In genomic region chr12:68538722-68539614, GRCh38 we compare ENCODE assay signal across 8 cellular contexts.
DNase-seq lines count a peak whose midpoint lies in the region; ATAC-seq and TF ChIP-seq lines count a peak whose summit lies in the region.

No MANE protein-coding gene starts in this region.

- peak; percentile 76 for DNase-seq in A172 (ENCODE audit: low spot score)
- no peak for DNase-seq in SK-N-SH
- peak; percentile 73 for DNase-seq in astrocyte of the cerebellum (ENCODE audit: low read depth)
- DNase-seq in left lung = peak in 1 of 2 donors; percentile 57
- peak; percentile 30 for DNase-seq in stimulated activated CD8-positive, alpha-beta memory T cell treated with anti-CD3 and anti-CD28 coated beads, Interleukin-4, amount 100 ng/mL, for 24 hours (ENCODE audit: low read depth)
- DNase-seq in dedifferentiated amniotic fluid mesenchymal stem cell (ENCODE audit: extremely low spot score) = no peak
- no peak for DNase-seq in posterior cingulate gyrus

- peak overlapping the region; percentile 12; the same call in 1 of the 2 replicates for H3K4me3 ChIP-seq in HEK293 (ENCODE audit: low read depth, low read length)
- H3K4me3 ChIP-seq in SK-N-SH (ENCODE audit: low read depth in 2 of 2, low read length in 1 of 2) = no peak overlapping the region; a peak in 1 of 4 replicates
- H3K4me3 ChIP-seq in astrocyte of the cerebellum (ENCODE audit: low read depth, low read length) = peak overlapping the region; percentile 16
- H3K4me3 ChIP-seq in left lung = peak overlapping the region in 1 of 2 donors; percentile 5

- no peaks in the 10 kb centered on the region for H4K20me1 ChIP-seq in SK-N-SH (ENCODE audit: insufficient read depth)

- WGBS in SK-N-SH (ENCODE audit: low lambda C conversion rate) = 77% methylated on average over 11 of the region's 11 CpGs

- no peaks in the 10 kb centered on the region for H3K9me3 ChIP-seq in HEK293 (ENCODE audit: control insufficient read depth, insufficient read depth, low read depth, low read length)
- H3K9me3 ChIP-seq in SK-N-SH = no peaks in the 10 kb centered on the region
- no peaks in the 10 kb centered on the region for H3K9me3 ChIP-seq in left lung

- H3K4me2 ChIP-seq in SK-N-SH = peak overlapping the region; percentile 25; the same call in 1 of the 2 replicates

- H3F3A ChIP-seq in SK-N-SH (replicated peaks; ENCODE audit: insufficient read depth) = peaks cover 12% of the 10 kb centered on the region

- no peaks in the 10 kb centered on the region for H3K27me3 ChIP-seq in SK-N-SH (ENCODE audit: insufficient read depth)
- no peaks in the 10 kb centered on the region for H3K27me3 ChIP-seq in left lung

- H3K36me3 ChIP-seq in HEK293 (ENCODE audit: control insufficient read depth in 2 of 2, insufficient read depth in 1 of 2, low read length in 2 of 2) = no peaks in the 10 kb centered on the region
- H3K36me3 ChIP-seq in SK-N-SH (replicated peaks in 1 of 2; ENCODE audit: control insufficient read depth in 1 of 2, insufficient read depth in 2 of 2, low read length in 1 of 2) = no peaks in the 10 kb centered on the region
- H3K36me3 ChIP-seq in left lung = no peaks in the 10 kb centered on the region

- no peak for TF ChIP-seq EP300 in SK-N-SH (IDR thresholded peaks at IDR 0.05; ENCODE audit: borderline replicate concordance in 1 of 2, low read depth in 1 of 2, low read length in 1 of 2)

- no peak overlapping the region for H3K9ac ChIP-seq in SK-N-SH

- H3K4me1 ChIP-seq in HEK293 (ENCODE audit: control insufficient read depth, insufficient read depth, low read length) (peaks cover 10% of the 10 kb centered on the region), SK-N-SH (ENCODE audit: control insufficient read depth in 1 of 2, insufficient read depth in 2 of 2, low read depth in 1 of 2, low read length in 1 of 2) (peaks cover 0 to 12% of the 10 kb centered on the region in 2 experiments; a peak in 2 of 4 replicates), left lung (peaks cover 0 to 14% of the 10 kb centered on the region in 2 donors)

- H3K79me2 ChIP-seq in SK-N-SH (ENCODE audit: insufficient read depth) = no peaks in the 10 kb centered on the region

- in situ Hi-C loops in astrocyte of the cerebellum (cut with HindIII; ENCODE audit: low sequenced_read_pairs) = no loop called here

- CTCF ChIA-PET in HEK293 (lab: Yijun Ruan, JAX) (interaction anchor here (0.5 to 1.1 kb wide), 7 partner anchors 8 to 180 kb away, joined by 3 to 4 read pairs (median 3); no protein-coding TSS in a partner anchor), SK-N-SH (lab: Yijun Ruan, JAX) (interaction anchor here (0.8 kb wide), 2 partner anchors 24 to 73 kb away, joined by 3 to 4 read pairs; no protein-coding TSS in a partner anchor)

- no peaks in the 10 kb centered on the region for H3K9me2 ChIP-seq in SK-N-SH

- no peak for TF ChIP-seq CTCF in HEK293 (tag by site-specific recombination; IDR thresholded peaks at IDR 0.05)
- TF ChIP-seq CTCF in SK-N-SH (IDR thresholded peaks at IDR 0.05) = no peak
- no peak for TF ChIP-seq CTCF in astrocyte of the cerebellum (IDR thresholded peaks at IDR 0.05; ENCODE audit: low read depth, low read length, missing control alignments)
- no peak for TF ChIP-seq CTCF in left lung (IDR thresholded peaks at IDR 0.05)

- H2AFZ ChIP-seq in SK-N-SH (ENCODE audit: low read depth) = peak overlapping the region; percentile 94

- H3K27ac ChIP-seq in HEK293 (ENCODE audit: extremely low read depth, low read depth, low read length) (peak overlapping the region; percentile 73), SK-N-SH (ENCODE audit: low read depth in 2 of 2, low read length in 1 of 2) (peak overlapping the region in 1 of 2 experiments; percentile 49; a peak in 2 of 4 replicates), left lung (peak overlapping the region; percentile 42 to 74)

- intact Hi-C loops in left lung (cut with DNase I) = no loop called here
- intact Hi-C loops in posterior cingulate gyrus (cut with DNase I) = no loop called here

- TF ChIP-seq RAD21 in SK-N-SH (IDR thresholded peaks at IDR 0.05; ENCODE audit: low read length) = no peak

- peak; percentile 97 for ATAC-seq in left lung

- POLR2A ChIA-PET in HEK293 (lab: Yijun Ruan, JAX) = no interaction called here
- POLR2A ChIA-PET in SK-N-SH (lab: Yijun Ruan, JAX) = no interaction called here

TF ChIP-seq in HEK293, 187 proteins besides CTCF, POLR2A, EP300 and RAD21 (continues in another document):
- TF ChIP-seq SP3 (tag by site-specific recombination; IDR thresholded peaks at IDR 0.05) (peak; percentile 53), ZBTB6 (tag by site-specific recombination; IDR thresholded peaks at IDR 0.05) (no peak), PRDM1 (tag by site-specific recombination; IDR thresholded peaks at IDR 0.05) (no peak), SP2 (tag by site-specific recombination; IDR thresholded peaks at IDR 0.05) (peak; percentile 36; the same call in 1 of the 2 replicates), ZNF214 (tag by site-specific recombination; IDR thresholded peaks at IDR 0.05; ENCODE audit: borderline replicate concordance) (no peak), ZNF768 (tag by site-specific recombination; IDR thresholded peaks at IDR 0.05) (no peak), EGR2 (tag by site-specific recombination; IDR thresholded peaks at IDR 0.05; ENCODE audit: low read depth) (peak; percentile 49; the same call in 1 of the 2 replicates), ZNF350 (tag by site-specific recombination; IDR thresholded peaks at IDR 0.05) (no peak), ZSCAN23 (tag by site-specific recombination; IDR thresholded peaks at IDR 0.05) (no peak), ZNF785 (tag by site-specific recombination; IDR thresholded peaks at IDR 0.05) (no peak), HOXC10 (CRISPR knock-in tag; IDR thresholded peaks at IDR 0.05) (no peak), MEIS1 (CRISPR knock-in tag; IDR thresholded peaks at IDR 0.05; ENCODE audit: borderline replicate concordance) (no peak)
- TF ChIP-seq, protein P1, sequence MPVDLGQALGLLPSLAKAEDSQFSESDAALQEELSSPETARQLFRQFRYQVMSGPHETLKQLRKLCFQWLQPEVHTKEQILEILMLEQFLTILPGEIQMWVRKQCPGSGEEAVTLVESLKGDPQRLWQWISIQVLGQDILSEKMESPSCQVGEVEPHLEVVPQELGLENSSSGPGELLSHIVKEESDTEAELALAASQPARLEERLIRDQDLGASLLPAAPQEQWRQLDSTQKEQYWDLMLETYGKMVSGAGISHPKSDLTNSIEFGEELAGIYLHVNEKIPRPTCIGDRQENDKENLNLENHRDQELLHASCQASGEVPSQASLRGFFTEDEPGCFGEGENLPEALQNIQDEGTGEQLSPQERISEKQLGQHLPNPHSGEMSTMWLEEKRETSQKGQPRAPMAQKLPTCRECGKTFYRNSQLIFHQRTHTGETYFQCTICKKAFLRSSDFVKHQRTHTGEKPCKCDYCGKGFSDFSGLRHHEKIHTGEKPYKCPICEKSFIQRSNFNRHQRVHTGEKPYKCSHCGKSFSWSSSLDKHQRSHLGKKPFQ (tag by site-specific recombination; IDR thresholded peaks at IDR 0.05) = no peak

TF ChIP-seq in SK-N-SH, 30 proteins besides CTCF, POLR2A, EP300 and RAD21 (continues in another document):
- TF ChIP-seq SMC3 (IDR thresholded peaks at IDR 0.05; ENCODE audit: low read depth, low read length) (no peak), JUND (IDR thresholded peaks at IDR 0.05) (no peak), EZH2phosphoT487 (IDR thresholded peaks at IDR 0.05; ENCODE audit: borderline replicate concordance, low read depth) (no peak), REST (IDR thresholded peaks at IDR 0.05; ENCODE audit: low read depth, low read length) (no peak), FOXM1 (IDR thresholded peaks at IDR 0.05; ENCODE audit: low read depth) (no peak), YY1 (IDR thresholded peaks at IDR 0.05; ENCODE audit: low read depth) (no peak), TAF1 (IDR thresholded peaks at IDR 0.05; ENCODE audit: borderline replicate concordance, low read depth, low read length) (no peak)
- TF ChIP-seq, protein P2, sequence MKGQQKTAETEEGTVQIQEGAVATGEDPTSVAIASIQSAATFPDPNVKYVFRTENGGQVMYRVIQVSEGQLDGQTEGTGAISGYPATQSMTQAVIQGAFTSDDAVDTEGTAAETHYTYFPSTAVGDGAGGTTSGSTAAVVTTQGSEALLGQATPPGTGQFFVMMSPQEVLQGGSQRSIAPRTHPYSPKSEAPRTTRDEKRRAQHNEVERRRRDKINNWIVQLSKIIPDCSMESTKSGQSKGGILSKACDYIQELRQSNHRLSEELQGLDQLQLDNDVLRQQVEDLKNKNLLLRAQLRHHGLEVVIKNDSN (IDR thresholded peaks at IDR 0.05; ENCODE audit: borderline replicate concordance, low read depth) = no peak
- TF ChIP-seq, protein P3, sequence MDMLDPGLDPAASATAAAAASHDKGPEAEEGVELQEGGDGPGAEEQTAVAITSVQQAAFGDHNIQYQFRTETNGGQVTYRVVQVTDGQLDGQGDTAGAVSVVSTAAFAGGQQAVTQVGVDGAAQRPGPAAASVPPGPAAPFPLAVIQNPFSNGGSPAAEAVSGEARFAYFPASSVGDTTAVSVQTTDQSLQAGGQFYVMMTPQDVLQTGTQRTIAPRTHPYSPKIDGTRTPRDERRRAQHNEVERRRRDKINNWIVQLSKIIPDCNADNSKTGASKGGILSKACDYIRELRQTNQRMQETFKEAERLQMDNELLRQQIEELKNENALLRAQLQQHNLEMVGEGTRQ (IDR thresholded peaks at IDR 0.05; ENCODE audit: borderline replicate concordance, low read depth, low read length) = no peak

Comparison
In these comparisons a context has a peak if more than half of its experiments do, and no peak if none do; other contexts are left out.
1. DNase-seq: peak in A172 (single experiment), astrocyte of the cerebellum (single experiment) and stimulated activated CD8-positive, alpha-beta memory T cell treated with anti-CD3 and anti-CD28 coated beads, Interleukin-4, amount 100 ng/mL, for 24 hours (single experiment); none in SK-N-SH (single experiment), dedifferentiated amniotic fluid mesenchymal stem cell (single experiment) and posterior cingulate gyrus (0 of 10).
2. H3K4me3 ChIP-seq: peak in HEK293 (single experiment) and astrocyte of the cerebellum (single experiment); none in SK-N-SH (0 of 2).